ENCODE assay signal across 8 cellular contexts in the genomic region with DNA sequence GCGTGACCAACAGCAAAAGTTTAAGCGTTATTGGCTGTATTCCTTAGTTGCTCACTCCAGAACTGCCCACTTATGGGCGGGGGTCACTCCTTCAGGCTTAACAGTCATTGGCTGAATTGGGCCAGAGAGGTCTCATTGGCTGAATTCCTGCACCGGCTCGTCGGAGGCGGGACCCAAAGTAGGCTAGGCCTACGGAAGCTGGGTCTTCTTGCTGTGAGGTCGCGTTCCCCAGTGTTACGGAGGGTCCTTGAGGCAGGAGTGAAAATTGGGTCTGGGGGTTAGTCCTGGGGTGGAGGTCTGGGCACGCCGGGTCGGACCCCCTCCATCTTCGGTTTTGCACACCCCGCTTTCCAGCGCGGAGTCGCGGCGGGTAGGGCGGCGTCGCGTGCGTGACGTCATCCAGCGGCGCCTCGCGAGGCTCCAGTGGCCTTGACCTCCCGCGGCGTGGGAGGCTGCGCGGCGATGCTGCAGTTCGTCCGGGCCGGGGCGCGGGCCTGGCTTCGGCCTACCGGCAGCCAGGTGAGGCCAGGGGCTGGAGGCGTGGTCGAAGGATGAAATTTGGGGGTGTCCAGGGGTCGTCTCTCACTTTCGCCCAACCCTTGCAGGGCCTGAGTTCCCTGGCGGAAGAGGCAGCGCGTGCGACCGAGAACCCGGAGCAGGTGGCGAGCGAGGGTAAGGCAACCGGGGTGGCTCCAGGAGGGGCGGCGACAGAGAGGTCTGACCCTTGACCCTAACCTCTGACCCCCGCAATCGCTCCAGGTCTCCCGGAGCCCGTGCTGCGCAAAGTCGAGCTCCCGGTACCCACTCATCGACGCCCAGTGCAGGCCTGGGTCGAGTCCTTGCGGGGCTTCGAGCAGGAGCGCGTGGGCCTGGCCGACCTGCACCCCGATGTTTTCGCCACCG. TPM values are rescaled to one million over a fixed set of nuclear protein-coding genes. Genes with fewer than 3 reads are reported as not detected.
DNase-seq lines count a peak whose midpoint lies in the region; TF ChIP-seq lines count a peak whose summit lies in the region.

A gene (plus strand): TSS at position 423 of the 903 bp plus-strand sequence. CDS start 40 bp downstream, at position 463.

- H4K8ac ChIP-seq in neuronal stem cell (ENCODE audit: low read depth, low read length), result peak within 1 kb of the TSS; percentile 29

- peaks cover 3 to 6% of the 10 kb centered on the region in 2 donors for H3K4me1 ChIP-seq in neuronal stem cell (ENCODE audit: control insufficient read depth in 2 of 2, insufficient read depth in 1 of 2, low read depth in 1 of 2, low read length in 2 of 2)

- H2BK5ac ChIP-seq in neuronal stem cell (ENCODE audit: low read length), result peak within 1 kb of the TSS; percentile 97

- TF ChIP-seq CTCF in subcutaneous adipose tissue (IDR thresholded peaks at IDR 0.05; ENCODE audit: low read depth), result no peak

- H3K36me3 ChIP-seq in neuronal stem cell (replicated peaks in 1 of 2; ENCODE audit: control insufficient read depth in 2 of 2, insufficient read depth in 2 of 2, low read length in 2 of 2), result peaks cover 12 to 31% of the 10 kb centered on the region in 2 donors

- CTCF ChIA-PET in HEK293T (lab: Yijun Ruan, JAX), result interaction anchor here (0.5 to 0.8 kb wide), 3 partner anchors 225 to 1331 kb away, joined by 3 to 9 read pairs (median 4); no protein-coding TSS in a partner anchor

- H3K4me3 ChIP-seq in neuronal stem cell (ENCODE audit: low read length in 2 of 2), result peak within 1 kb of the TSS; percentile 77 to 92

- peaks cover 3% of the 10 kb centered on the region for H3K79me1 ChIP-seq in neuronal stem cell (ENCODE audit: low read depth, low read length)

- peak within 1 kb of the TSS; percentile 23 for H2AK5ac ChIP-seq in neuronal stem cell (ENCODE audit: low read depth, low read length)

- H2AFZ ChIP-seq in neuronal stem cell (ENCODE audit: low read length), result peak within 1 kb of the TSS; percentile 96

- in situ Hi-C loops in SK-MEL-5 (cut with HindIII; ENCODE audit: low pct_unique_long_range_greater_than_20kb, low sequenced_read_pairs), result no loop called here

- no peak within 1 kb of the TSS for H3K4ac ChIP-seq in neuronal stem cell (ENCODE audit: low read length)

- H3K9me3 ChIP-seq in neuronal stem cell (replicated peaks in 1 of 2; ENCODE audit: control insufficient read depth in 2 of 2, insufficient read depth in 1 of 2, low read depth in 1 of 2, low read length in 2 of 2), result peaks cover 0 to 2% of the 10 kb centered on the region in 2 donors

- no CpG with 5 or more reads among the region's 77 CpGs for WGBS in neuronal stem cell (ENCODE audit: extremely low coverage in 2 of 2, insufficient read length in 2 of 2, insufficient replicate concordance in 1 of 2), 2 donors

- H3K18ac ChIP-seq in neuronal stem cell (ENCODE audit: low read length), result peak within 1 kb of the TSS; percentile 93

- H3K27me3 ChIP-seq in neuronal stem cell (ENCODE audit: control insufficient read depth in 3 of 3, insufficient read depth in 3 of 3, low read depth in 1 of 3, low read length in 3 of 3), result no peaks in the 10 kb centered on the region

- H2BK15ac ChIP-seq in neuronal stem cell (ENCODE audit: low read length), result peak within 1 kb of the TSS; percentile 39

- H2BK120ac ChIP-seq in neuronal stem cell (ENCODE audit: low read depth, low read length), result no peak within 1 kb of the TSS

- peak within 1 kb of the TSS; percentile 82 for H3K4me2 ChIP-seq in neuronal stem cell (ENCODE audit: insufficient read depth, low read length, poor library complexity, severe bottlenecking)

- no peak within 1 kb of the TSS for H2BK12ac ChIP-seq in neuronal stem cell (ENCODE audit: low read length)

- H3K14ac ChIP-seq in neuronal stem cell (ENCODE audit: low read length), result no peak within 1 kb of the TSS

- peak within 1 kb of the TSS; percentile 43 for H3K27ac ChIP-seq in neuronal stem cell (replicated peaks; ENCODE audit: low read length)

- H4K91ac ChIP-seq in neuronal stem cell (ENCODE audit: low read depth, low read length, poor library complexity), result no peak within 1 kb of the TSS

- POLR2A ChIA-PET in HEK293T (lab: Yijun Ruan, JAX), result interaction anchor here (0.6 to 1.6 kb wide), 5 partner anchors 16 to 156 kb away, joined by 3 to 4 read pairs (median 3); a partner anchor contains a TSS

- peak within 1 kb of the TSS; percentile 92 for H3K23ac ChIP-seq in neuronal stem cell (ENCODE audit: low read depth, low read length, poor library complexity)

- DNase-seq in GF-D8 (lab: John Stamatoyannopoulos, UW) (peak; percentile 95), HEK293T (ENCODE audit: extremely low spot score) (peak; percentile 95), MV-4-11 (lab: John Stamatoyannopoulos, UW) (peak; percentile 100), SK-MEL-5 (ENCODE audit: low read depth, low spot score) (peak; percentile 98), foreskin melanocyte (peak; percentile 98), neuronal stem cell (ENCODE audit: low spot score) (peak; percentile 97)
- peak; percentile 97 for DNase-seq in activated naive CD4-positive, alpha-beta T cell treated with Interleukin-2 at 50 U/mL for 16 hours

- peak within 1 kb of the TSS; percentile 94 for H3K9ac ChIP-seq in neuronal stem cell (ENCODE audit: low read depth, low read length, poor library complexity)

TF ChIP-seq in HEK293T, 16 proteins besides CTCF, POLR2A, EP300 and RAD21:
- TF ChIP-seq SUZ12 (IDR thresholded peaks at IDR 0.05) (no peak), NFRKB (IDR thresholded peaks at IDR 0.05) (no peak), TARDBP (IDR thresholded peaks at IDR 0.05) (no peak), L3MBTL2 (conservative IDR thresholded peaks at IDR 0.05) (peak; percentile 75)

RNA-seq across cellular contexts. Expression of the gene that starts here (rescaled TPM):
- 66.9 and 68.1 TPM in 2 replicates for total RNA-seq in SK-MEL-5 (2014; rRNA removed; shearing (Covaris generic))
- 139 and 144 TPM in 2 replicates for polyA plus RNA-seq in SK-MEL-5 (2015; cell fraction: cytosol; rRNA removed)
- polyA plus RNA-seq in SK-MEL-5 (2015; cell fraction: nucleus; rRNA removed), result 72.8 and 87.4 TPM in 2 replicates
- 37.7 TPM for polyA plus RNA-seq in neuronal stem cell (2013, experiment 1 of 2)
- 37.5 TPM for polyA plus RNA-seq in neuronal stem cell (2013, experiment 2 of 2)
- total RNA-seq in subcutaneous adipose tissue, result 10 to 100 TPM; 30.6 to 60.8 (median 31.0) TPM

Comparison
In these comparisons a context has a peak if more than half of its experiments do, and no peak if none do; other contexts are left out.
1. Peak in every context shown above with its lines: DNase-seq, H3K4me3 ChIP-seq and H3K27ac ChIP-seq.